In genomic region chr16:30565526-30565925, GRCh38 we compare ENCODE assay signal across 16 cellular contexts. TPM values are rescaled to one million over a fixed set of nuclear protein-coding genes. Genes with fewer than 3 reads are reported as not detected.
DNase-seq lines count a peak whose midpoint lies in the region; ATAC-seq, FAIRE-seq and TF ChIP-seq lines count a peak whose summit lies in the region.
"Had no signal": no experiment of that assay in that cellular context is flagged by ENCODE, and none has a peak within 500 bp of the region (broad histone marks: within the 10 kb centered on the region; RNA-seq: fewer than 3 reads in every experiment).

No MANE protein-coding gene starts in this region.

- H3K4me1 ChIP-seq in upper lobe of left lung: peaks cover 8 to 27% (median 15%) of the 10 kb centered on the region in 4 donors

- H3K9me3 Mint-ChIP-seq in CD4-positive, alpha-beta T cell: no peaks in the 10 kb centered on the region
- H3K9me3 Mint-ChIP-seq in nephron (no peaks in the 10 kb centered on the region), MCF 10A (ENCODE audit: unreplicated experiment) (no peaks in the 10 kb centered on the region)

- no peaks in the 10 kb centered on the region for H3K36me3 Mint-ChIP-seq in CD4-positive, alpha-beta T cell (ENCODE audit: low read depth)
- no peaks in the 10 kb centered on the region for H3K36me3 Mint-ChIP-seq in nephron (ENCODE audit: low read depth)
- peaks cover 9% of the 10 kb centered on the region for H3K36me3 Mint-ChIP-seq in MCF 10A (ENCODE audit: insufficient read depth, unreplicated experiment)

- no peak for FAIRE-seq in D721Med (lab: Jason Lieb, UNC)
- FAIRE-seq: GM12892 had no signal

- H3K27me3 Mint-ChIP-seq in CD4-positive, alpha-beta T cell: no peaks in the 10 kb centered on the region
- H3K27me3 Mint-ChIP-seq in nephron (ENCODE audit: low read depth): peaks cover 5% of the 10 kb centered on the region
- H3K27me3 Mint-ChIP-seq in MCF 10A (ENCODE audit: insufficient read depth, unreplicated experiment): no peaks in the 10 kb centered on the region

- no peaks in the 10 kb centered on the region for H3K9me3 ChIP-seq in CD4-positive, alpha-beta T cell (ENCODE audit: control insufficient read depth, low read length)
- H3K9me3 ChIP-seq in WERI-Rb-1 (ENCODE audit: severe bottlenecking) (peaks cover 4% of the 10 kb centered on the region), upper lobe of left lung (no peaks in the 10 kb centered on the region)
- H3K9me3 ChIP-seq: BLaER1 had no signal

- DNase-seq in CD4-positive, alpha-beta T cell: no peak
- peak; percentile 73 for DNase-seq in D721Med (ENCODE audit: insufficient read length, low spot score)
- DNase-seq in WERI-Rb-1: peak; percentile 82
- no peak for DNase-seq in NCI-H2081 (lab: John Stamatoyannopoulos, UW)
- DNase-seq in MCF 10A (ENCODE audit: unreplicated experiment): no peak
- DNase-seq in upper lobe of left lung: no peak
- DNase-seq: COR-L47, DMS79, GDM1, GM23248, NCI-H146, NCI-H774 had no signal

- WGBS in upper lobe of left lung, 2 donors: 63 to 70% methylated on average over 7 of the region's 7 CpGs

- H3K27ac Mint-ChIP-seq in CD4-positive, alpha-beta T cell: peak overlapping the region; percentile 7
- H3K27ac Mint-ChIP-seq in nephron (peak overlapping the region in 2 of 3 experiments; percentile 6 to 23), MCF 10A (ENCODE audit: low read depth, unreplicated experiment) (no peak overlapping the region)

- H3K4me3 Mint-ChIP-seq in CD4-positive, alpha-beta T cell: no peak overlapping the region
- H3K4me3 Mint-ChIP-seq in nephron (no peak overlapping the region), MCF 10A (ENCODE audit: unreplicated experiment) (no peak overlapping the region)

- TF ChIP-seq CTCF in CD4-positive, alpha-beta T cell (IDR thresholded peaks at IDR 0.05): no peak
- no peak for TF ChIP-seq CTCF in D721Med (IDR thresholded peaks at IDR 0.05; ENCODE audit: insufficient read depth, missing control alignments)
- TF ChIP-seq CTCF in WERI-Rb-1 (IDR thresholded peaks at IDR 0.05; ENCODE audit: low read depth, low read length): no peak
- no peak for TF ChIP-seq CTCF in nephron (IDR thresholded peaks at IDR 0.05; ENCODE audit: unreplicated experiment in 3 of 3)
- no peak for TF ChIP-seq CTCF in MCF 10A (IDR thresholded peaks at IDR 0.05; ENCODE audit: unreplicated experiment)
- TF ChIP-seq CTCF in upper lobe of left lung (IDR thresholded peaks at IDR 0.05): no peak

- H3K4me3 ChIP-seq in WERI-Rb-1 (ENCODE audit: low read depth, low read length): 0 out of 2 replicates have a peak overlapping the region, but pooled peaks have one; percentile 15
- H3K4me3 ChIP-seq in upper lobe of left lung: no peak overlapping the region
- H3K4me3 ChIP-seq: BLaER1, GM23248 had no signal

- H3K4me1 Mint-ChIP-seq in CD4-positive, alpha-beta T cell (ENCODE audit: low read depth): peaks cover 38% of the 10 kb centered on the region
- peaks cover 4% of the 10 kb centered on the region for H3K4me1 Mint-ChIP-seq in nephron
- H3K4me1 Mint-ChIP-seq in MCF 10A (ENCODE audit: insufficient read depth, unreplicated experiment): peaks cover 20% of the 10 kb centered on the region

- no TSS peak for BruUV-seq in MCF 10A (replicated peaks; lab: Mats Ljungman, UMichigan)

- CTCF ChIA-PET in CD4-positive, alpha-beta T cell (lab: Charles Lee): interaction anchor here (0.9 kb wide), 1 partner anchor 33 kb away, joined by 4 read pairs; no protein-coding TSS in a partner anchor
- CTCF ChIA-PET in MCF 10A (lab: Yijun Ruan, JAX): interaction anchor here (0.6 to 3.0 kb wide), 4 partner anchors 8 to 135 kb away, joined by 3 to 11 read pairs (median 3); partner anchors contain the start of gene DCTPP1

- no peaks in the 10 kb centered on the region for H3K27me3 ChIP-seq in CD4-positive, alpha-beta T cell (ENCODE audit: control insufficient read depth, insufficient read depth, low read length)
- H3K27me3 ChIP-seq in WERI-Rb-1 (ENCODE audit: insufficient read depth, low read depth, severe bottlenecking) (no peaks in the 10 kb centered on the region), upper lobe of left lung (no peaks in the 10 kb centered on the region)

- TF ChIP-seq POLR2A in upper lobe of left lung (IDR thresholded peaks at IDR 0.05): no peak

- no peak overlapping the region for H3K27ac ChIP-seq in CD4-positive, alpha-beta T cell (ENCODE audit: low read depth, low read length)
- peak overlapping the region; percentile 72 for H3K27ac ChIP-seq in WERI-Rb-1
- no peak overlapping the region for H3K27ac ChIP-seq in upper lobe of left lung
- H3K27ac ChIP-seq: BLaER1, GM23248 had no signal

- no peak for TF ChIP-seq EP300 in upper lobe of left lung (IDR thresholded peaks at IDR 0.05)

- intact Hi-C loops in CD4-positive, alpha-beta T cell (cut with DNase I, micrococcal nuclease): no loop called here
- intact Hi-C loops in MCF 10A (cut with micrococcal nuclease): no loop called here

- ATAC-seq in CD4-positive, alpha-beta T cell (ENCODE audit: poor library complexity): no peak
- no peak for ATAC-seq in upper lobe of left lung (ENCODE audit: low FRiP score in 2 of 2)
- ATAC-seq: HCT116 had no signal

- H3K36me3 ChIP-seq in WERI-Rb-1 (no peaks in the 10 kb centered on the region), upper lobe of left lung (peaks cover 0 to 4% (median 0%) of the 10 kb centered on the region in 4 donors)
- H3K36me3 ChIP-seq: BLaER1 had no signal

- POLR2A ChIA-PET in CD4-positive, alpha-beta T cell (lab: Charles Lee): interaction anchor here (0.8 to 3.0 kb wide), 2 partner anchors 14 to 30 kb away, joined by 3 to 9 read pairs; partner anchors contain the start of gene ZNF747
- POLR2A ChIA-PET in MCF 10A (lab: Yijun Ruan, JAX): interaction anchor here (0.9 to 4.3 kb wide), 5 partner anchors 7 to 148 kb away, joined by 3 to 34 read pairs (median 3); partner anchors contain the start of genes DCTPP1 and ZNF764

RNA-seq across cellular contexts. Expression of gene ZNF688, which starts 6.0 kb away (rescaled TPM):
- 1 to 10 TPM; 8.8 to 9.6 TPM for total RNA-seq in CD4-positive, alpha-beta T cell
- 9.0 and 11.6 TPM in 2 replicates for total RNA-seq in MCF 10A (2022)
- total RNA-seq in upper lobe of left lung: 10 to 100 TPM; 15.0 to 34.6 (median 18.8) TPM

RNA-seq across cellular contexts. Expression of gene ZNF764, which starts 7.4 kb away (rescaled TPM):
- total RNA-seq in CD4-positive, alpha-beta T cell: 10 to 100 TPM; 20.4 to 22.9 TPM
- 8.3 and 10.6 TPM in 2 replicates for total RNA-seq in MCF 10A (2022)
- total RNA-seq in upper lobe of left lung: 10 to 100 TPM in 4 of 6 donors, 1 to 10 TPM in 2; 7.6 to 18.9 (median 10.6) TPM

RNA-seq across cellular contexts. Expression of gene ZNF785, which starts 20.0 kb away (rescaled TPM):
- total RNA-seq in CD4-positive, alpha-beta T cell: 1 to 10 TPM; 6.6 to 7.7 TPM
- total RNA-seq in MCF 10A (2022) (12.8 and 16.3 TPM in 2 replicates), upper lobe of left lung (10 to 100 TPM in 4 of 6 donors, 1 to 10 TPM in 2; 7.3 to 52.4 (median 15.3) TPM)

RNA-seq across cellular contexts. Expression of gene ZNF747, which starts 30.9 kb away (rescaled TPM):
- total RNA-seq in CD4-positive, alpha-beta T cell: 1 to 10 TPM; 6.3 to 6.7 TPM
- total RNA-seq in MCF 10A (2022) (13.7 TPM in 2 replicates), upper lobe of left lung (10 to 100 TPM; 11.0 to 15.5 (median 11.5) TPM)

RNA-seq across cellular contexts. Expression of gene ZNF768, which starts 39.2 kb away (rescaled TPM):
- total RNA-seq in CD4-positive, alpha-beta T cell: 1 to 10 TPM; 3.9 to 4.1 TPM
- total RNA-seq in MCF 10A (2022): 38.6 and 39.3 TPM in 2 replicates
- 10 to 100 TPM; 27.3 to 58.7 (median 34.8) TPM for total RNA-seq in upper lobe of left lung

Comparison
In these comparisons a context has a peak if more than half of its experiments do, and no peak if none do; other contexts are left out.
1. DNase-seq: peak in D721Med (single experiment) and WERI-Rb-1 (single experiment); none in CD4-positive, alpha-beta T cell (0 of 10), NCI-H2081 (0 of 2), MCF 10A (single experiment) and upper lobe of left lung (0 of 2).